25 cellular contexts compared by ENCODE assay signal in the genomic region with DNA sequence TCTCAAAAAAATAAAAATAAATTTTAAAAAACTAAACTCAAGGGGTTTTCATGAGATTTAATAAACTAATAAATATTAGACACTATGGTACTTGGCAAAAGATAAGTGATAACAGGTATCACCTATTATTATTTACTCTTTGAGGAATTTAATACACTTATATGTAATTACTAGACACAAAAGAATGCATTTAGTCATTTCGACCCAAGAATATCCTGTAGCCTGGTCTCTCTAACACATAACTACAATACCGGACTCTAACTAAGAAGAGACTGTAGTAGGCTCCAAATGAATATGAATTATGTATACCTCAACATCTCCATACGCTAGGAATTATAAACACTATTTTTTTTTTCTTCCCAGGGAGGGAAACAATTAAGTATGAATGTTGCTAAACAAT.
"Had no signal": no experiment of that assay in that cellular context is flagged by ENCODE, and none has a peak within 500 bp of the region (broad histone marks: within the 10 kb centered on the region; RNA-seq: fewer than 3 reads in every experiment).

No MANE protein-coding gene starts in this region.

- H3K36me3 ChIP-seq: gastrocnemius medialis, left lung, neural progenitor cell, sigmoid colon, spleen, tibial artery had no signal

- H3K27ac ChIP-seq: gastrocnemius medialis, left lung, neural progenitor cell, psoas muscle, sigmoid colon, skin epidermis, spleen, testis, tibial artery had no signal

- ATAC-seq: gastrocnemius medialis; left cardiac atrium; naive thymus-derived CD4-positive, alpha-beta T cell; psoas muscle; right cardiac atrium; stimulated activated memory B cell treated with anti-CD40 and anti-IgM and Interleukin-4, amounts not matched to agents 10 μg/mL and 1 μg/mL and 100 μg/mL, for 72 hours; stimulated activated naive CD8-positive, alpha-beta T cell treated with anti-CD3 and anti-CD28 coated beads, Interleukin-15, Interleukin-2, amounts not matched to agents 100 U/mL and 50 U/mL, for 24 hours had no signal

- DNase-seq: cerebellar nuclear complex; effector CD8-positive, alpha-beta T cell; endodermal cell; erythroblast; gastrocnemius medialis; head of caudate nucleus; kidney; left cardiac atrium; left lung; mesenchymal stem cell; midbrain; naive thymus-derived CD4-positive, alpha-beta T cell; psoas muscle; right cardiac atrium; sigmoid colon; spleen; stimulated activated CD4-positive, alpha-beta T cell treated with anti-CD3 and anti-CD28 coated beads, Interleukin-4, amount 100 ng/mL, for 4 hours; stimulated activated naive CD8-positive, alpha-beta T cell treated with anti-CD3 and anti-CD28 coated beads, Interleukin-15, Interleukin-2, amounts not matched to agents 100 U/mL and 50 U/mL, for 24 hours; substantia nigra; testis; tibial artery had no signal

- H3K4me1 ChIP-seq: gastrocnemius medialis, left lung, psoas muscle, sigmoid colon, spleen, testis, tibial artery had no signal

- H3K27me3 ChIP-seq: gastrocnemius medialis, left lung, neural progenitor cell, sigmoid colon, spleen, testis, tibial artery had no signal

- FAIRE-seq: colon, kidney had no signal

- H3K4me3 ChIP-seq: gastrocnemius medialis, left lung, neural progenitor cell, psoas muscle, sigmoid colon, skin epidermis, spleen, testis, tibial artery had no signal
